Comparison of ENCODE assay signal across 14 cellular contexts in genomic region chr22:22878801-22879674, GRCh38. TPM values are rescaled to one million over a fixed set of nuclear protein-coding genes. Genes with fewer than 3 reads are reported as not detected.
A peak's percentile ranks its signal among the peaks of the same experiment; 100 is the strongest.
DNase-seq lines count a peak whose midpoint lies in the region; ATAC-seq and TF ChIP-seq lines count a peak whose summit lies in the region.
"Had no signal": no experiment of that assay in that cellular context is flagged by ENCODE, and none has a peak within 500 bp of the region (broad histone marks: within the 10 kb centered on the region; RNA-seq: fewer than 3 reads in every experiment).

No MANE protein-coding gene starts in this region.

- H3K36me3 Mint-ChIP-seq in activated naive CD8-positive, alpha-beta T cell treated with anti-CD3 and anti-CD28 coated beads, Interleukin-2, amount 50 U/mL, for 24 hours (ENCODE audit: low read depth) = no peaks in the 10 kb centered on the region
- H3K36me3 Mint-ChIP-seq in activated naive CD8-positive, alpha-beta T cell treated with anti-CD3 and anti-CD28 coated beads for 36 hours = no peaks in the 10 kb centered on the region
- H3K36me3 Mint-ChIP-seq: activated naive CD4-positive, alpha-beta T cell treated with anti-CD3 and anti-CD28 coated beads, Interleukin-2, amount 50 U/mL, for 24 hours had no signal

- peak overlapping the region; percentile 27; the same call in 1 of the 2 replicates for H3K27ac ChIP-seq in KMS-11
- H3K27ac ChIP-seq: SK-N-MC, suprapubic skin had no signal

- no peak overlapping the region for H3K27ac Mint-ChIP-seq in activated naive CD8-positive, alpha-beta T cell treated with anti-CD3 and anti-CD28 coated beads, Interleukin-2, amount 50 U/mL, for 24 hours
- no peak overlapping the region for H3K27ac Mint-ChIP-seq in activated naive CD8-positive, alpha-beta T cell treated with anti-CD3 and anti-CD28 coated beads for 36 hours
- H3K27ac Mint-ChIP-seq: activated naive CD4-positive, alpha-beta T cell treated with anti-CD3 and anti-CD28 coated beads, Interleukin-2, amount 50 U/mL, for 24 hours had no signal

- peaks cover 4% of the 10 kb centered on the region for H3K9me3 Mint-ChIP-seq in activated naive CD8-positive, alpha-beta T cell treated with anti-CD3 and anti-CD28 coated beads, Interleukin-2, amount 50 U/mL, for 24 hours
- H3K9me3 Mint-ChIP-seq in activated naive CD8-positive, alpha-beta T cell treated with anti-CD3 and anti-CD28 coated beads for 36 hours = peaks cover 2% of the 10 kb centered on the region
- H3K9me3 Mint-ChIP-seq: activated naive CD4-positive, alpha-beta T cell treated with anti-CD3 and anti-CD28 coated beads, Interleukin-2, amount 50 U/mL, for 24 hours had no signal

- H4K20me1 ChIP-seq in KMS-11 (ENCODE audit: insufficient read depth) = no peaks in the 10 kb centered on the region

- H3K4me3 ChIP-seq in KMS-11 (IDR thresholded peaks at IDR 0.05; ENCODE audit: insufficient read depth, low read depth, low read length) = no peak overlapping the region
- H3K4me3 ChIP-seq: SK-N-MC, suprapubic skin had no signal

- H3K27me3 ChIP-seq in KMS-11 (ENCODE audit: insufficient read depth, low read depth) = no peaks in the 10 kb centered on the region

- peak overlapping the region; percentile 8; the same call in 1 of the 2 replicates for H2AFZ ChIP-seq in KMS-11 (ENCODE audit: low read depth)

- no peak for ATAC-seq in activated naive CD8-positive, alpha-beta T cell treated with anti-CD3 and anti-CD28 coated beads, Interleukin-2, amount 50 U/mL, for 24 hours

- TF ChIP-seq CTCF in KMS-11 (conservative IDR thresholded peaks at IDR 0.05; ENCODE audit: low read depth, low read length) = peak; percentile 53; the same call in 1 of the 2 replicates

- no peaks in the 10 kb centered on the region for H3K79me2 ChIP-seq in KMS-11 (ENCODE audit: insufficient read depth, low read depth)

- no peak overlapping the region for H3K9ac ChIP-seq in KMS-11

- peaks cover 14% of the 10 kb centered on the region for H3K4me1 Mint-ChIP-seq in activated naive CD8-positive, alpha-beta T cell treated with anti-CD3 and anti-CD28 coated beads, Interleukin-2, amount 50 U/mL, for 24 hours
- H3K4me1 Mint-ChIP-seq in activated naive CD8-positive, alpha-beta T cell treated with anti-CD3 and anti-CD28 coated beads for 36 hours = peaks cover 1% of the 10 kb centered on the region
- H3K4me1 Mint-ChIP-seq: activated naive CD4-positive, alpha-beta T cell treated with anti-CD3 and anti-CD28 coated beads, Interleukin-2, amount 50 U/mL, for 24 hours had no signal

- peak overlapping the region; percentile 57; the same call in 1 of the 2 replicates for H3K4me2 ChIP-seq in KMS-11

- no peaks in the 10 kb centered on the region for H3K27me3 Mint-ChIP-seq in activated naive CD8-positive, alpha-beta T cell treated with anti-CD3 and anti-CD28 coated beads, Interleukin-2, amount 50 U/mL, for 24 hours
- H3K27me3 Mint-ChIP-seq in activated naive CD8-positive, alpha-beta T cell treated with anti-CD3 and anti-CD28 coated beads for 36 hours = no peaks in the 10 kb centered on the region
- H3K27me3 Mint-ChIP-seq: activated naive CD4-positive, alpha-beta T cell treated with anti-CD3 and anti-CD28 coated beads, Interleukin-2, amount 50 U/mL, for 24 hours had no signal

- no peak overlapping the region for H3K4me3 Mint-ChIP-seq in activated naive CD8-positive, alpha-beta T cell treated with anti-CD3 and anti-CD28 coated beads, Interleukin-2, amount 50 U/mL, for 24 hours
- no peak overlapping the region for H3K4me3 Mint-ChIP-seq in activated naive CD8-positive, alpha-beta T cell treated with anti-CD3 and anti-CD28 coated beads for 36 hours
- H3K4me3 Mint-ChIP-seq: activated naive CD4-positive, alpha-beta T cell treated with anti-CD3 and anti-CD28 coated beads, Interleukin-2, amount 50 U/mL, for 24 hours had no signal

- H3K4me1 ChIP-seq in KMS-11 (ENCODE audit: low read depth, poor library complexity, severe bottlenecking) = peaks cover 75% of the 10 kb centered on the region
- H3K4me1 ChIP-seq: suprapubic skin had no signal

- peak; percentile 3 for DNase-seq in activated naive CD8-positive, alpha-beta T cell treated with anti-CD3 and anti-CD28 coated beads, Interleukin-2, amount 50 U/mL, for 24 hours
- DNase-seq in activated naive CD8-positive, alpha-beta T cell treated with anti-CD3 and anti-CD28 coated beads for 36 hours = no peak
- DNase-seq in ecto neural progenitor cell (ENCODE audit: low spot score) (peak; percentile 34), HuH-7.5 (ENCODE audit: low spot score) (no peak), NCI-H69 (lab: John Stamatoyannopoulos, UW) (no peak), NCI-H1417 treated with DMSO at 0.1 percent for 48 hours (lab: John Stamatoyannopoulos, UW) (no peak), iPS-NIHi11 (ENCODE audit: low spot score) (no peak)
- DNase-seq: NCI-H1436, NCI-H2227 treated with DMSO at 0.1 percent for 48 hours had no signal

- H3K36me3 ChIP-seq in KMS-11 (ENCODE audit: insufficient read depth) = no peaks in the 10 kb centered on the region
- H3K36me3 ChIP-seq: suprapubic skin had no signal

RNA-seq across cellular contexts. Expression of gene IGLL5, which starts 8.6 kb away (rescaled TPM):
- under 1 TPM; 0.62 to 0.93 TPM for total RNA-seq in activated naive CD8-positive, alpha-beta T cell treated with anti-CD3 and anti-CD28 coated beads for 36 hours
- total RNA-seq: lower leg skin, suprapubic skin had no signal

Comparison
In these comparisons a context has a peak if more than half of its experiments do, and no peak if none do; other contexts are left out.
1. DNase-seq: peak in activated naive CD8-positive, alpha-beta T cell treated with anti-CD3 and anti-CD28 coated beads, Interleukin-2, amount 50 U/mL, for 24 hours (single experiment) and ecto neural progenitor cell (single experiment); none in activated naive CD8-positive, alpha-beta T cell treated with anti-CD3 and anti-CD28 coated beads for 36 hours (single experiment), HuH-7.5 (single experiment), NCI-H69 (single experiment), NCI-H1417 treated with DMSO at 0.1 percent for 48 hours (single experiment) and iPS-NIHi11 (single experiment).